19 cellular contexts compared by ENCODE assay signal in the genomic region with DNA sequence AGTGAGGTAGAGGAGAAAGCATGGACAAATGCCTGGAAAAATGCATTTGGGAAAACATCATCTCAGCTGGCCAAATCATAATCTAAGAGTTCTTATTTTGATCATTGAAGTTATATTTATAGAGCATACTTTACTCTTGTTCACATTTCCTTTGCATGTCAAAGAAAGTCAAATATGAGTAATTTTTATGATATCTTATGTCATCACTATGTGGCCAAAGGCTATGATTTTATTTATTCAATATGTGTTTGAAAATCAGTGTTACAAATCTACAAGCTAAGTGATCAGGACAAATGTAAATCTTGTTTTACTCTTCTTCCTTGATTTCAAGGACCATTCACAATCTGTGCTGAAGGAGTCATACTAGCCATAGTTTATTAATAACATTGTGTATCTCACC.
"Had no signal": no experiment of that assay in that cellular context is flagged by ENCODE, and none has a peak within 500 bp of the region (broad histone marks: within the 10 kb centered on the region; RNA-seq: fewer than 3 reads in every experiment).

No MANE protein-coding gene starts in this region.

- ATAC-seq: esophagus mucosa; foreskin keratinocyte; gastroesophageal sphincter; heart left ventricle; left cardiac atrium; left lung; left ventricle myocardium superior; naive thymus-derived CD4-positive, alpha-beta T cell had no signal

- H3K4me1 ChIP-seq: esophagus squamous epithelium, foreskin keratinocyte, gastroesophageal sphincter, heart left ventricle, left lung had no signal

- H3K4me2 ChIP-seq: hepatocyte had no signal

- H3K27ac ChIP-seq: coronary artery, dorsolateral prefrontal cortex, esophagus squamous epithelium, foreskin keratinocyte, gastroesophageal sphincter, heart left ventricle, hepatocyte, left lung had no signal

- H3K27me3 ChIP-seq: dorsolateral prefrontal cortex, esophagus squamous epithelium, gastroesophageal sphincter, heart left ventricle, hepatocyte, left lung had no signal

- H2AFZ ChIP-seq: hepatocyte had no signal

- DNase-seq: dermis blood vessel endothelial cell; dorsolateral prefrontal cortex; effector CD4-positive, alpha-beta T cell; effector memory CD4-positive, alpha-beta T cell; esophagus squamous epithelium; heart left ventricle; hypothalamus; left cardiac atrium; left lung; left ventricle myocardium superior; mammary epithelial cell; midbrain; naive thymus-derived CD4-positive, alpha-beta T cell had no signal

- H3K79me2 ChIP-seq: hepatocyte had no signal

- H3K4me3 ChIP-seq: coronary artery, dorsolateral prefrontal cortex, esophagus squamous epithelium, gastroesophageal sphincter, heart left ventricle, hepatocyte, left lung, lung had no signal

- H3K36me3 ChIP-seq: esophagus squamous epithelium, gastroesophageal sphincter, heart left ventricle, left lung had no signal

- H3K9me3 ChIP-seq: esophagus squamous epithelium, gastroesophageal sphincter, heart left ventricle, left lung had no signal
